ENCODE assay signal across 8 cellular contexts in genomic region chr14:99524804-99525698, GRCh38. TPM values are rescaled to one million over a fixed set of nuclear protein-coding genes. Genes with fewer than 3 reads are reported as not detected.
DNase-seq lines count a peak whose midpoint lies in the region; ATAC-seq and TF ChIP-seq lines count a peak whose summit lies in the region.

No MANE protein-coding gene starts in this region.

- H3K4me2 ChIP-seq in GM23338 = peak overlapping the region; percentile 63

- H3K27me3 ChIP-seq in GM23338 (ENCODE audit: insufficient read depth) = no peaks in the 10 kb centered on the region

- POLR2A ChIA-PET in activated CD4-positive, alpha-beta memory T cell treated with anti-CD3 and anti-CD28 coated beads, Interleukin-2, amount 10 ng/mL, durations not matched to agents 7 days and 5 days (lab: Charles Lee) = interaction anchor here (1.0 to 1.7 kb wide), 2 partner anchors 70 to 79 kb away, joined by 4 to 10 read pairs; partner anchors contain the start of gene CCDC85C

- DNase-seq in 8988T (peak; percentile 76), GM23338 (ENCODE audit: low spot score) (peak; percentile 65), iPS-NIHi7 (ENCODE audit: extremely low spot score) (peak; percentile 60), germinal center (ENCODE audit: low spot score) (no peak)
- DNase-seq in activated CD4-positive, alpha-beta memory T cell treated with anti-CD3 and anti-CD28 coated beads, Interleukin-2, amount 10 ng/mL, durations not matched to agents 7 days and 5 days = peak; percentile 44
- no peak for DNase-seq in effector CD4-positive, alpha-beta T cell

- ATAC-seq in GM23338 (peak; percentile 37), GM19455 (IDR thresholded peaks at IDR 0.05; ENCODE audit: unreplicated experiment) (no peak), HG03135 (IDR thresholded peaks at IDR 0.05; ENCODE audit: unreplicated experiment) (no peak)

- H3K27ac Mint-ChIP-seq in GM23338 = peak overlapping the region; percentile 67; the same call in 1 of the 2 replicates
- peak overlapping the region; percentile 89 for H3K27ac Mint-ChIP-seq in activated CD4-positive, alpha-beta memory T cell treated with anti-CD3 and anti-CD28 coated beads, Interleukin-2, amount 10 ng/mL, durations not matched to agents 7 days and 5 days

- H2AFZ ChIP-seq in GM23338 = no peak overlapping the region

- peak overlapping the region; percentile 17; the same call in 1 of the 3 replicates for H3K4me3 Mint-ChIP-seq in GM23338
- no peak overlapping the region for H3K4me3 Mint-ChIP-seq in activated CD4-positive, alpha-beta memory T cell treated with anti-CD3 and anti-CD28 coated beads, Interleukin-2, amount 10 ng/mL, durations not matched to agents 7 days and 5 days

- H3K36me3 ChIP-seq in GM23338 (ENCODE audit: insufficient read depth) = no peaks in the 10 kb centered on the region

- no peaks in the 10 kb centered on the region for H4K20me1 ChIP-seq in GM23338 (replicated peaks; ENCODE audit: insufficient read depth)

- no peaks in the 10 kb centered on the region; the same call in 2 of the 3 replicates for H3K36me3 Mint-ChIP-seq in GM23338 (ENCODE audit: low read depth)
- H3K36me3 Mint-ChIP-seq in activated CD4-positive, alpha-beta memory T cell treated with anti-CD3 and anti-CD28 coated beads, Interleukin-2, amount 10 ng/mL, durations not matched to agents 7 days and 5 days (ENCODE audit: low read depth) = no peaks in the 10 kb centered on the region

- no peaks in the 10 kb centered on the region for H3K9me2 ChIP-seq in GM23338 (ENCODE audit: insufficient read depth)

- H3K4me1 Mint-ChIP-seq in GM23338 = peaks cover 52% of the 10 kb centered on the region
- H3K4me1 Mint-ChIP-seq in activated CD4-positive, alpha-beta memory T cell treated with anti-CD3 and anti-CD28 coated beads, Interleukin-2, amount 10 ng/mL, durations not matched to agents 7 days and 5 days = peaks cover 10% of the 10 kb centered on the region

- H3F3A ChIP-seq in GM23338 (replicated peaks; ENCODE audit: low read depth) = 0 out of 2 replicates have a peak, but pooled peaks cover 8% of the 10 kb centered on the region

- H3K4me1 ChIP-seq in GM23338 (ENCODE audit: insufficient read depth) = peaks cover 38% of the 10 kb centered on the region

- TF ChIP-seq CTCF in GM23338 (conservative IDR thresholded peaks at IDR 0.05; ENCODE audit: low read depth in 2 of 2) = peak; percentile 27 to 68

- CTCF ChIA-PET in activated CD4-positive, alpha-beta memory T cell treated with anti-CD3 and anti-CD28 coated beads, Interleukin-2, amount 10 ng/mL, durations not matched to agents 7 days and 5 days (lab: Charles Lee) = interaction anchor here (1.0 to 1.5 kb wide), 2 partner anchors 12 to 103 kb away, joined by 6 to 7 read pairs; no protein-coding TSS in a partner anchor

- no peaks in the 10 kb centered on the region; the same call in 1 of the 2 replicates for H3K79me2 ChIP-seq in GM23338 (replicated peaks; ENCODE audit: insufficient read depth)

- peaks cover 18% of the 10 kb centered on the region for H3K27me3 Mint-ChIP-seq in GM23338 (ENCODE audit: insufficient read depth, low read depth, poor library complexity)
- H3K27me3 Mint-ChIP-seq in activated CD4-positive, alpha-beta memory T cell treated with anti-CD3 and anti-CD28 coated beads, Interleukin-2, amount 10 ng/mL, durations not matched to agents 7 days and 5 days = no peaks in the 10 kb centered on the region

- H3K27ac ChIP-seq in GM23338 (ENCODE audit: low read depth) = peak overlapping the region; percentile 74

- no peaks in the 10 kb centered on the region for H3K9me3 Mint-ChIP-seq in GM23338
- no peaks in the 10 kb centered on the region for H3K9me3 Mint-ChIP-seq in activated CD4-positive, alpha-beta memory T cell treated with anti-CD3 and anti-CD28 coated beads, Interleukin-2, amount 10 ng/mL, durations not matched to agents 7 days and 5 days

- no peak overlapping the region for H3K4me3 ChIP-seq in GM23338

TF ChIP-seq in GM23338, 12 proteins besides CTCF, POLR2A, EP300 and RAD21 (continues in another document):
- TF ChIP-seq EZH2phosphoT487 (IDR thresholded peaks at IDR 0.05; ENCODE audit: unreplicated experiment) = no peak
- no peak for TF ChIP-seq STAT1 (IDR thresholded peaks at IDR 0.05; ENCODE audit: unreplicated experiment)
- no peak for TF ChIP-seq ZNF114 (CRISPR knock-in tag; IDR thresholded peaks at IDR 0.05)
- TF ChIP-seq POLR2AphosphoS5 (IDR thresholded peaks at IDR 0.05; ENCODE audit: low read depth) = no peak
- TF ChIP-seq, protein P1, sequence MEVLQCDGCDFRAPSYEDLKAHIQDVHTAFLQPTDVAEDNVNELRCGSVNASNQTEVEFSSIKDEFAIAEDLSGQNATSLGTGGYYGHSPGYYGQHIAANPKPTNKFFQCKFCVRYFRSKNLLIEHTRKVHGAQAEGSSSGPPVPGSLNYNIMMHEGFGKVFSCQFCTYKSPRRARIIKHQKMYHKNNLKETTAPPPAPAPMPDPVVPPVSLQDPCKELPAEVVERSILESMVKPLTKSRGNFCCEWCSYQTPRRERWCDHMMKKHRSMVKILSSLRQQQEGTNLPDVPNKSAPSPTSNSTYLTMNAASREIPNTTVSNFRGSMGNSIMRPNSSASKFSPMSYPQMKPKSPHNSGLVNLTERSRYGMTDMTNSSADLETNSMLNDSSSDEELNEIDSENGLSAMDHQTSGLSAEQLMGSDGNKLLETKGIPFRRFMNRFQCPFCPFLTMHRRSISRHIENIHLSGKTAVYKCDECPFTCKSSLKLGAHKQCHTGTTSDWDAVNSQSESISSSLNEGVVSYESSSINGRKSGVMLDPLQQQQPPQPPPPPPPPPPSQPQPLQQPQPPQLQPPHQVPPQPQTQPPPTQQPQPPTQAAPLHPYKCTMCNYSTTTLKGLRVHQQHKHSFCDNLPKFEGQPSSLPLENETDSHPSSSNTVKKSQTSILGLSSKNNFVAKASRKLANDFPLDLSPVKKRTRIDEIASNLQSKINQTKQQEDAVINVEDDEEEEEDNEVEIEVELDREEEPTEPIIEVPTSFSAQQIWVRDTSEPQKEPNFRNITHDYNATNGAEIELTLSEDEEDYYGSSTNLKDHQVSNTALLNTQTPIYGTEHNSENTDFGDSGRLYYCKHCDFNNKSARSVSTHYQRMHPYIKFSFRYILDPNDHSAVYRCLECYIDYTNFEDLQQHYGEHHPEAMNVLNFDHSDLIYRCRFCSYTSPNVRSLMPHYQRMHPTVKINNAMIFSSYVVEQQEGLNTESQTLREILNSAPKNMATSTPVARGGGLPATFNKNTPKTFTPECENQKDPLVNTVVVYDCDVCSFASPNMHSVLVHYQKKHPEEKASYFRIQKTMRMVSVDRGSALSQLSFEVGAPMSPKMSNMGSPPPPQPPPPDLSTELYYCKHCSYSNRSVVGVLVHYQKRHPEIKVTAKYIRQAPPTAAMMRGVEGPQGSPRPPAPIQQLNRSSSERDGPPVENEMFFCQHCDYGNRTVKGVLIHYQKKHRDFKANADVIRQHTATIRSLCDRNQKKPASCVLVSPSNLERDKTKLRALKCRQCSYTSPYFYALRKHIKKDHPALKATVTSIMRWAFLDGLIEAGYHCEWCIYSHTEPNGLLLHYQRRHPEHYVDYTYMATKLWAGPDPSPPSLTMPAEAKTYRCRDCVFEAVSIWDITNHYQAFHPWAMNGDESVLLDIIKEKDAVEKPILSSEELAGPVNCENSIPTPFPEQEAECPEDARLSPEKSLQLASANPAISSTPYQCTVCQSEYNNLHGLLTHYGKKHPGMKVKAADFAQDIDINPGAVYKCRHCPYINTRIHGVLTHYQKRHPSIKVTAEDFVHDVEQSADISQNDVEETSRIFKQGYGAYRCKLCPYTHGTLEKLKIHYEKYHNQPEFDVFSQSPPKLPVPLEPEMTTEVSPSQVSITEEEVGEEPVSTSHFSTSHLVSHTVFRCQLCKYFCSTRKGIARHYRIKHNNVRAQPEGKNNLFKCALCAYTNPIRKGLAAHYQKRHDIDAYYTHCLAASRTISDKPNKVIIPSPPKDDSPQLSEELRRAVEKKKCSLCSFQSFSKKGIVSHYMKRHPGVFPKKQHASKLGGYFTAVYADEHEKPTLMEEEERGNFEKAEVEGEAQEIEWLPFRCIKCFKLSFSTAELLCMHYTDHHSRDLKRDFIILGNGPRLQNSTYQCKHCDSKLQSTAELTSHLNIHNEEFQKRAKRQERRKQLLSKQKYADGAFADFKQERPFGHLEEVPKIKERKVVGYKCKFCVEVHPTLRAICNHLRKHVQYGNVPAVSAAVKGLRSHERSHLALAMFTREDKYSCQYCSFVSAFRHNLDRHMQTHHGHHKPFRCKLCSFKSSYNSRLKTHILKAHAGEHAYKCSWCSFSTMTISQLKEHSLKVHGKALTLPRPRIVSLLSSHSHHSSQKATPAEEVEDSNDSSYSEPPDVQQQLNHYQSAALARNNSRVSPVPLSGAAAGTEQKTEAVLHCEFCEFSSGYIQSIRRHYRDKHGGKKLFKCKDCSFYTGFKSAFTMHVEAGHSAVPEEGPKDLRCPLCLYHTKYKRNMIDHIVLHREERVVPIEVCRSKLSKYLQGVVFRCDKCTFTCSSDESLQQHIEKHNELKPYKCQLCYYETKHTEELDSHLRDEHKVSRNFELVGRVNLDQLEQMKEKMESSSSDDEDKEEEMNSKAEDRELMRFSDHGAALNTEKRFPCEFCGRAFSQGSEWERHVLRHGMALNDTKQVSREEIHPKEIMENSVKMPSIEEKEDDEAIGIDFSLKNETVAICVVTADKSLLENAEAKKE (CRISPR knock-in tag; IDR thresholded peaks at IDR 0.05) = no peak
- no peak for TF ChIP-seq ZNF331 (CRISPR knock-in tag; IDR thresholded peaks at IDR 0.05; ENCODE audit: low read depth)

RNA-seq across cellular contexts. Expression of gene CCNK, which starts 43.8 kb away (rescaled TPM):
- 54.0 and 63.4 TPM in 2 replicates for total RNA-seq in GM23338 (2014; rRNA removed; shearing (Covaris generic))
- 57.8 and 60.6 TPM in 2 replicates for polyA plus RNA-seq in GM23338 (2016; fragmentation: Nextera tagmentation; extraction: Ambion mirVana)
- total RNA-seq in activated CD4-positive, alpha-beta memory T cell treated with anti-CD3 and anti-CD28 coated beads, Interleukin-2, amount 10 ng/mL, durations not matched to agents 7 days and 5 days = 10 to 100 TPM; 79.2 to 83.7 TPM

RNA-seq across cellular contexts. Expression of gene SETD3, which starts 44.4 kb away (rescaled TPM):
- total RNA-seq in GM23338 (2014; rRNA removed; shearing (Covaris generic)) = 68.0 and 76.2 TPM in 2 replicates
- 35.7 and 40.7 TPM in 2 replicates for polyA plus RNA-seq in GM23338 (2016; fragmentation: Nextera tagmentation; extraction: Ambion mirVana)
- total RNA-seq in activated CD4-positive, alpha-beta memory T cell treated with anti-CD3 and anti-CD28 coated beads, Interleukin-2, amount 10 ng/mL, durations not matched to agents 7 days and 5 days = 10 to 100 TPM; 63.8 to 66.3 TPM

Comparison
In these comparisons a context has a peak if more than half of its experiments do, and no peak if none do; other contexts are left out.
1. DNase-seq: peak in 8988T (single experiment), GM23338 (single experiment), activated CD4-positive, alpha-beta memory T cell treated with anti-CD3 and anti-CD28 coated beads, Interleukin-2, amount 10 ng/mL, durations not matched to agents 7 days and 5 days (single experiment) and iPS-NIHi7 (single experiment); none in effector CD4-positive, alpha-beta T cell (single experiment) and germinal center (single experiment).